Comparison of ENCODE assay signal across 1 cellular context in the genomic region with DNA sequence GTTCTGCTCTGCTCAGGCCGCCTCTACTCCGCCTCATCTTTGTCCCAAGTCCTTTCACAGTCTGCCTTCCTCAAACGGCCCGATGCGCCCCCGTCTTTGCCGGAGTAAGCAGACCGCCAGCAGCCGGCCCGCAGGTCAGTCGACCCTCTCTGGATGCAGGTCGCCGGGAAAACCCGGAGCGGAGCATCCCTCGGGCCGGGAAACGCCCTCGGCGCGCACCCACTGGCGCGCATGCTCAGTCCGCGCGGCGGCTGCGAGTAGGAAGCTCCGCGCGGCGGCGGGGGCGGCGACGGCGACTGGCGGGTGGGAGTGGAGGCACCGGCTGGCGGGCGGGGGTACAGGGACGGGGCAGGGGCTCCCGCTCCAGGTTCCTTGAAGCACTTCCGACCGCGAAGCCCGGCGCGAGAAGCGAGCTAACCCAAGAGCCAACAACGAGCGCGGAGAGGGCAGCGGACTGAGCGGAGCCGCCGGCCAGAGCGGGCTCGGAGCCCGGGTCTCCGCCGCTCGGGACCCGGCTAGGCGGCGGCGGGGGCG.
A peak's percentile ranks its signal among the peaks of the same experiment; 100 is the strongest.
TF ChIP-seq lines count a peak whose summit lies in the region.

TSS of gene LRRC1 (plus strand) at position 286 of the 534 bp plus-strand sequence. CDS start 252 bp downstream, outside the sequence.

TF ChIP-seq in HEK293, 187 proteins besides CTCF, POLR2A, EP300 and RAD21 (continued from another document and continues in another):
- TF ChIP-seq, protein P1, sequence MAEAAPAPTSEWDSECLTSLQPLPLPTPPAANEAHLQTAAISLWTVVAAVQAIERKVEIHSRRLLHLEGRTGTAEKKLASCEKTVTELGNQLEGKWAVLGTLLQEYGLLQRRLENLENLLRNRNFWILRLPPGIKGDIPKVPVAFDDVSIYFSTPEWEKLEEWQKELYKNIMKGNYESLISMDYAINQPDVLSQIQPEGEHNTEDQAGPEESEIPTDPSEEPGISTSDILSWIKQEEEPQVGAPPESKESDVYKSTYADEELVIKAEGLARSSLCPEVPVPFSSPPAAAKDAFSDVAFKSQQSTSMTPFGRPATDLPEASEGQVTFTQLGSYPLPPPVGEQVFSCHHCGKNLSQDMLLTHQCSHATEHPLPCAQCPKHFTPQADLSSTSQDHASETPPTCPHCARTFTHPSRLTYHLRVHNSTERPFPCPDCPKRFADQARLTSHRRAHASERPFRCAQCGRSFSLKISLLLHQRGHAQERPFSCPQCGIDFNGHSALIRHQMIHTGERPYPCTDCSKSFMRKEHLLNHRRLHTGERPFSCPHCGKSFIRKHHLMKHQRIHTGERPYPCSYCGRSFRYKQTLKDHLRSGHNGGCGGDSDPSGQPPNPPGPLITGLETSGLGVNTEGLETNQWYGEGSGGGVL (tag by site-specific recombination; IDR thresholded peaks at IDR 0.05): peak; percentile 89
- TF ChIP-seq, protein P2, sequence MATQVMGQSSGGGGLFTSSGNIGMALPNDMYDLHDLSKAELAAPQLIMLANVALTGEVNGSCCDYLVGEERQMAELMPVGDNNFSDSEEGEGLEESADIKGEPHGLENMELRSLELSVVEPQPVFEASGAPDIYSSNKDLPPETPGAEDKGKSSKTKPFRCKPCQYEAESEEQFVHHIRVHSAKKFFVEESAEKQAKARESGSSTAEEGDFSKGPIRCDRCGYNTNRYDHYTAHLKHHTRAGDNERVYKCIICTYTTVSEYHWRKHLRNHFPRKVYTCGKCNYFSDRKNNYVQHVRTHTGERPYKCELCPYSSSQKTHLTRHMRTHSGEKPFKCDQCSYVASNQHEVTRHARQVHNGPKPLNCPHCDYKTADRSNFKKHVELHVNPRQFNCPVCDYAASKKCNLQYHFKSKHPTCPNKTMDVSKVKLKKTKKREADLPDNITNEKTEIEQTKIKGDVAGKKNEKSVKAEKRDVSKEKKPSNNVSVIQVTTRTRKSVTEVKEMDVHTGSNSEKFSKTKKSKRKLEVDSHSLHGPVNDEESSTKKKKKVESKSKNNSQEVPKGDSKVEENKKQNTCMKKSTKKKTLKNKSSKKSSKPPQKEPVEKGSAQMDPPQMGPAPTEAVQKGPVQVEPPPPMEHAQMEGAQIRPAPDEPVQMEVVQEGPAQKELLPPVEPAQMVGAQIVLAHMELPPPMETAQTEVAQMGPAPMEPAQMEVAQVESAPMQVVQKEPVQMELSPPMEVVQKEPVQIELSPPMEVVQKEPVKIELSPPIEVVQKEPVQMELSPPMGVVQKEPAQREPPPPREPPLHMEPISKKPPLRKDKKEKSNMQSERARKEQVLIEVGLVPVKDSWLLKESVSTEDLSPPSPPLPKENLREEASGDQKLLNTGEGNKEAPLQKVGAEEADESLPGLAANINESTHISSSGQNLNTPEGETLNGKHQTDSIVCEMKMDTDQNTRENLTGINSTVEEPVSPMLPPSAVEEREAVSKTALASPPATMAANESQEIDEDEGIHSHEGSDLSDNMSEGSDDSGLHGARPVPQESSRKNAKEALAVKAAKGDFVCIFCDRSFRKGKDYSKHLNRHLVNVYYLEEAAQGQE (tag by site-specific recombination; IDR thresholded peaks at IDR 0.05): no peak
- no peak for TF ChIP-seq ZNF513 (tag by site-specific recombination; IDR thresholded peaks at IDR 0.05)
- TF ChIP-seq HOXD13 (CRISPR knock-in tag; IDR thresholded peaks at IDR 0.05; ENCODE audit: borderline replicate concordance): no peak
- TF ChIP-seq ZNF530 (tag by site-specific recombination; IDR thresholded peaks at IDR 0.05; ENCODE audit: low read depth): no peak
- TF ChIP-seq PRDM6 (tag by site-specific recombination; IDR thresholded peaks at IDR 0.05): no peak
- no peak for TF ChIP-seq ZNF560 (tag by site-specific recombination; IDR thresholded peaks at IDR 0.05; ENCODE audit: borderline replicate concordance)
- TF ChIP-seq KLF7 (tag by site-specific recombination; IDR thresholded peaks at IDR 0.05; ENCODE audit: borderline replicate concordance): peak; percentile 92
- no peak for TF ChIP-seq ELK4 (IDR thresholded peaks at IDR 0.05; ENCODE audit: borderline replicate concordance, low read depth, low read length)
- no peak for TF ChIP-seq ZNF366 (tag by site-specific recombination; conservative IDR thresholded peaks at IDR 0.05)
- peak; percentile 81 for TF ChIP-seq IKZF3 (tag by site-specific recombination; IDR thresholded peaks at IDR 0.05)
- no peak for TF ChIP-seq OSR2 (tag by site-specific recombination; IDR thresholded peaks at IDR 0.05)
- no peak for TF ChIP-seq ZNF416 (tag by site-specific recombination; IDR thresholded peaks at IDR 0.05)
- TF ChIP-seq ZNF10 (tag by site-specific recombination; IDR thresholded peaks at IDR 0.05): no peak
- TF ChIP-seq ZNF274 (IDR thresholded peaks at IDR 0.05; ENCODE audit: low read length): no peak
- no peak for TF ChIP-seq ZNF274 (tag by site-specific recombination; IDR thresholded peaks at IDR 0.05; ENCODE audit: borderline replicate concordance)
- TF ChIP-seq ZFP69B (tag by site-specific recombination; IDR thresholded peaks at IDR 0.05): peak; percentile 32; the same call in 1 of the 2 replicates
- TF ChIP-seq ZNF837 (tag by site-specific recombination; IDR thresholded peaks at IDR 0.05): no peak
- no peak for TF ChIP-seq ZNF707 (tag by site-specific recombination; IDR thresholded peaks at IDR 0.05)
- TF ChIP-seq ZNF214 (tag by site-specific recombination; IDR thresholded peaks at IDR 0.05; ENCODE audit: borderline replicate concordance): no peak
- TF ChIP-seq, protein P3, sequence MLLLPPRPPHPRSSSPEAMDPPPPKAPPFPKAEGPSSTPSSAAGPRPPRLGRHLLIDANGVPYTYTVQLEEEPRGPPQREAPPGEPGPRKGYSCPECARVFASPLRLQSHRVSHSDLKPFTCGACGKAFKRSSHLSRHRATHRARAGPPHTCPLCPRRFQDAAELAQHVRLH (tag by site-specific recombination; IDR thresholded peaks at IDR 0.05): peak; percentile 5; the same call in 1 of the 2 replicates
- no peak for TF ChIP-seq ZNF626 (tag by site-specific recombination; IDR thresholded peaks at IDR 0.05)
- TF ChIP-seq ZSCAN5A (tag by site-specific recombination; IDR thresholded peaks at IDR 0.05): 0 out of 2 replicates have a peak, but pooled peaks have one; percentile 6
- TF ChIP-seq HOXA7 (CRISPR knock-in tag; IDR thresholded peaks at IDR 0.05; ENCODE audit: borderline replicate concordance): no peak
- TF ChIP-seq ZNF660 (tag by site-specific recombination; IDR thresholded peaks at IDR 0.05): peak; percentile 67; the same call in 1 of the 2 replicates
- peak; percentile 76 for TF ChIP-seq KLF1 (tag by site-specific recombination; IDR thresholded peaks at IDR 0.05)
- TF ChIP-seq ZNF555 (tag by site-specific recombination; conservative IDR thresholded peaks at IDR 0.05): no peak
- TF ChIP-seq ZNF169 (tag by site-specific recombination; IDR thresholded peaks at IDR 0.05): no peak
- TF ChIP-seq ZNF777 (tag by site-specific recombination; IDR thresholded peaks at IDR 0.05; ENCODE audit: borderline replicate concordance): no peak
- TF ChIP-seq KLF16 (tag by site-specific recombination; IDR thresholded peaks at IDR 0.05): peak; percentile 91
- no peak for TF ChIP-seq ZNF311 (tag by site-specific recombination; IDR thresholded peaks at IDR 0.05; ENCODE audit: borderline replicate concordance)
- no peak for TF ChIP-seq ZNF521 (tag by site-specific recombination; IDR thresholded peaks at IDR 0.05)
- TF ChIP-seq GLIS2 (tag by site-specific recombination; IDR thresholded peaks at IDR 0.05): peak; percentile 66
- TF ChIP-seq ZNF433 (tag by site-specific recombination; IDR thresholded peaks at IDR 0.05; ENCODE audit: low read depth): no peak
- TF ChIP-seq, protein P4, sequence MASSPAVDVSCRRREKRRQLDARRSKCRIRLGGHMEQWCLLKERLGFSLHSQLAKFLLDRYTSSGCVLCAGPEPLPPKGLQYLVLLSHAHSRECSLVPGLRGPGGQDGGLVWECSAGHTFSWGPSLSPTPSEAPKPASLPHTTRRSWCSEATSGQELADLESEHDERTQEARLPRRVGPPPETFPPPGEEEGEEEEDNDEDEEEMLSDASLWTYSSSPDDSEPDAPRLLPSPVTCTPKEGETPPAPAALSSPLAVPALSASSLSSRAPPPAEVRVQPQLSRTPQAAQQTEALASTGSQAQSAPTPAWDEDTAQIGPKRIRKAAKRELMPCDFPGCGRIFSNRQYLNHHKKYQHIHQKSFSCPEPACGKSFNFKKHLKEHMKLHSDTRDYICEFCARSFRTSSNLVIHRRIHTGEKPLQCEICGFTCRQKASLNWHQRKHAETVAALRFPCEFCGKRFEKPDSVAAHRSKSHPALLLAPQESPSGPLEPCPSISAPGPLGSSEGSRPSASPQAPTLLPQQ (tag by site-specific recombination; IDR thresholded peaks at IDR 0.05): no peak
- TF ChIP-seq, protein P5, sequence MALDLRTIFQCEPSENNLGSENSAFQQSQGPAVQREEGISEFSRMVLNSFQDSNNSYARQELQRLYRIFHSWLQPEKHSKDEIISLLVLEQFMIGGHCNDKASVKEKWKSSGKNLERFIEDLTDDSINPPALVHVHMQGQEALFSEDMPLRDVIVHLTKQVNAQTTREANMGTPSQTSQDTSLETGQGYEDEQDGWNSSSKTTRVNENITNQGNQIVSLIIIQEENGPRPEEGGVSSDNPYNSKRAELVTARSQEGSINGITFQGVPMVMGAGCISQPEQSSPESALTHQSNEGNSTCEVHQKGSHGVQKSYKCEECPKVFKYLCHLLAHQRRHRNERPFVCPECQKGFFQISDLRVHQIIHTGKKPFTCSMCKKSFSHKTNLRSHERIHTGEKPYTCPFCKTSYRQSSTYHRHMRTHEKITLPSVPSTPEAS (tag by site-specific recombination; IDR thresholded peaks at IDR 0.05): no peak
- peak; percentile 62 for TF ChIP-seq ZNF76 (tag by site-specific recombination; IDR thresholded peaks at IDR 0.05; ENCODE audit: borderline replicate concordance, low read depth)
- TF ChIP-seq BCL11B (tag by site-specific recombination; IDR thresholded peaks at IDR 0.05; ENCODE audit: low read depth): peak; percentile 77
- no peak; the same call in 1 of the 2 replicates for TF ChIP-seq YY1 (tag by site-specific recombination; IDR thresholded peaks at IDR 0.05)
- peak; percentile 36; the same call in 1 of the 2 replicates for TF ChIP-seq WT1 (tag by site-specific recombination; IDR thresholded peaks at IDR 0.05)
- TF ChIP-seq, protein P6, sequence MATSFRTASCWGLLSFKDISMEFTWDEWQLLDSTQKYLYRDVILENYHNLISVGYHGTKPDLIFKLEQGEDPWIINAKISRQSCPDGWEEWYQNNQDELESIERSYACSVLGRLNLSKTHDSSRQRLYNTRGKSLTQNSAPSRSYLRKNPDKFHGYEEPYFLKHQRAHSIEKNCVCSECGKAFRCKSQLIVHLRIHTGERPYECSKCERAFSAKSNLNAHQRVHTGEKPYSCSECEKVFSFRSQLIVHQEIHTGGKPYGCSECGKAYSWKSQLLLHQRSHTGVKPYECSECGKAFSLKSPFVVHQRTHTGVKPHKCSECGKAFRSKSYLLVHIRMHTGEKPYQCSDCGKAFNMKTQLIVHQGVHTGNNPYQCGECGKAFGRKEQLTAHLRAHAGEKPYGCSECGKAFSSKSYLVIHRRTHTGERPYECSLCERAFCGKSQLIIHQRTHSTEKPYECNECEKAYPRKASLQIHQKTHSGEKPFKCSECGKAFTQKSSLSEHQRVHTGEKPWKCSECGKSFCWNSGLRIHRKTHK (tag by site-specific recombination; IDR thresholded peaks at IDR 0.05): no peak
- TF ChIP-seq, protein P7, sequence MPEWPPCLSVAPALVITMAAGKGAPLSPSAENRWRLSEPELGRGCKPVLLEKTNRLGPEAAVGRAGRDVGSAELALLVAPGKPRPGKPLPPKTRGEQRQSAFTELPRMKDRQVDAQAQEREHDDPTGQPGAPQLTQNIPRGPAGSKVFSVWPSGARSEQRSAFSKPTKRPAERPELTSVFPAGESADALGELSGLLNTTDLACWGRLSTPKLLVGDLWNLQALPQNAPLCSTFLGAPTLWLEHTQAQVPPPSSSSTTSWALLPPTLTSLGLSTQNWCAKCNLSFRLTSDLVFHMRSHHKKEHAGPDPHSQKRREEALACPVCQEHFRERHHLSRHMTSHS (tag by site-specific recombination; IDR thresholded peaks at IDR 0.05): no peak
- TF ChIP-seq ZNF112 (tag by site-specific recombination; IDR thresholded peaks at IDR 0.05): no peak
- no peak for TF ChIP-seq ZNF747 (tag by site-specific recombination; IDR thresholded peaks at IDR 0.05)
- TF ChIP-seq ZNF621 (tag by site-specific recombination; IDR thresholded peaks at IDR 0.05): no peak
